ENCODE assay signal across 18 cellular contexts in genomic region chr1:107683683-107684082, GRCh38.
A peak's percentile ranks its signal among the peaks of the same experiment; 100 is the strongest.
DNase-seq lines count a peak whose midpoint lies in the region; ATAC-seq and TF ChIP-seq lines count a peak whose summit lies in the region.
"Had no signal": no experiment of that assay in that cellular context is flagged by ENCODE, and none has a peak within 500 bp of the region (broad histone marks: within the 10 kb centered on the region; RNA-seq: fewer than 3 reads in every experiment).

No MANE protein-coding gene starts in this region.

- no peak for TF ChIP-seq CTCF in PC-9 (conservative IDR thresholded peaks at IDR 0.05)
- no peak for TF ChIP-seq CTCF in foreskin keratinocyte (conservative IDR thresholded peaks at IDR 0.05)
- TF ChIP-seq CTCF in sigmoid colon (IDR thresholded peaks at IDR 0.05): no peak

- H4K20me1 ChIP-seq in PC-9 (ENCODE audit: insufficient read depth): no peaks in the 10 kb centered on the region

- peak overlapping the region; percentile 50; the same call in 1 of the 2 replicates for H3K4me2 ChIP-seq in PC-9

- H3K4me1 ChIP-seq in PC-9 (replicated peaks; ENCODE audit: insufficient read depth) (peaks cover 36% of the 10 kb centered on the region), foreskin keratinocyte (peaks cover 51% of the 10 kb centered on the region), sigmoid colon (peaks cover 0 to 61% (median 22%) of the 10 kb centered on the region in 4 donors)
- H3K4me1 ChIP-seq: right atrium auricular region had no signal

- DNase-seq in DMS 273 treated with DMSO at 0.1 percent for 48 hours (lab: John Stamatoyannopoulos, UW) (peak; percentile 50), PC-9 (no peak), foreskin keratinocyte (no peak), sigmoid colon (no peak), GF-D8 (lab: John Stamatoyannopoulos, UW) (no peak), NCI-H1092 (lab: John Stamatoyannopoulos, UW) (no peak), germinal center (ENCODE audit: low spot score) (no peak)
- no peak for DNase-seq in effector CD4-positive, alpha-beta T cell
- DNase-seq: activated CD4-positive, alpha-beta T cell treated with anti-CD3 and anti-CD28 coated beads, Interleukin-2, amount 10 ng/mL, durations not matched to agents 24 days and 14 days; activated CD8-positive, alpha-beta memory T cell treated with anti-CD3 and anti-CD28 coated beads, Interleukin-2, amount 10 ng/mL, durations not matched to agents 7 days and 5 days; aorta; naive thymus-derived CD4-positive, alpha-beta T cell; NCI-H2029 treated with DMSO at 0.1 percent for 48 hours; NCI-H446 treated with DMSO at 0.1 percent for 48 hours; T-helper 2 cell had no signal

- peak; percentile 28 for ATAC-seq in foreskin keratinocyte
- ATAC-seq: activated CD8-positive, alpha-beta memory T cell treated with anti-CD3 and anti-CD28 coated beads, Interleukin-2, amount 10 ng/mL, durations not matched to agents 7 days and 5 days; gastroesophageal sphincter; HCT116; naive thymus-derived CD4-positive, alpha-beta T cell had no signal

- no peaks in the 10 kb centered on the region for H3K9me2 ChIP-seq in PC-9 (ENCODE audit: insufficient read depth)

- H3K79me2 ChIP-seq in PC-9 (ENCODE audit: low read depth): no peaks in the 10 kb centered on the region

- no peaks in the 10 kb centered on the region for H3K9me3 ChIP-seq in PC-9 (ENCODE audit: insufficient read depth, low read depth)
- H3K9me3 ChIP-seq in sigmoid colon: no peaks in the 10 kb centered on the region
- H3K9me3 ChIP-seq: gastroesophageal sphincter, right atrium auricular region had no signal

- H3K27ac ChIP-seq in PC-9 (no peak overlapping the region), foreskin keratinocyte (peak overlapping the region; percentile 67), sigmoid colon (peak overlapping the region in 3 of 4 donors; percentile 74 to 76 (median 74))
- H3K27ac ChIP-seq: right atrium auricular region had no signal

- H3K36me3 ChIP-seq in PC-9 (ENCODE audit: low read depth): no peaks in the 10 kb centered on the region
- H3K36me3 ChIP-seq in sigmoid colon: no peaks in the 10 kb centered on the region
- H3K36me3 ChIP-seq: gastroesophageal sphincter, right atrium auricular region had no signal

- H2AFZ ChIP-seq in PC-9: no peak overlapping the region

- H3F3A ChIP-seq in PC-9 (ENCODE audit: insufficient read depth, low read depth): peaks cover 20% of the 10 kb centered on the region; the same call in 1 of the 2 replicates

- whole genome bisulfite sequencing in sigmoid colon, 2 donors: 16 to 65% methylated on average over 2 of the region's 2 CpGs

- intact Hi-C loops in PC-9 (cut with micrococcal nuclease; ENCODE audit: unreplicated experiment) (no loop called here), sigmoid colon (cut with DNase I) (loop anchor here (2.0 kb wide), 1 partner anchor 41 kb away; no protein-coding TSS in a partner anchor)

- POLR2A ChIA-PET in PC-9 (lab: Charles Lee; ENCODE audit: unreplicated experiment): no interaction called here

- no peak overlapping the region for H3K4me3 ChIP-seq in PC-9
- H3K4me3 ChIP-seq in sigmoid colon: no peak overlapping the region
- H3K4me3 ChIP-seq: gastroesophageal sphincter, right atrium auricular region had no signal

- no TSS peak for BruUV-seq in PC-9 (replicated peaks; lab: Mats Ljungman, UMichigan)

- H3K27me3 ChIP-seq in PC-9 (ENCODE audit: insufficient read depth, low read depth): no peaks in the 10 kb centered on the region
- no peaks in the 10 kb centered on the region for H3K27me3 ChIP-seq in foreskin keratinocyte
- no peaks in the 10 kb centered on the region for H3K27me3 ChIP-seq in sigmoid colon
- H3K27me3 ChIP-seq: gastroesophageal sphincter, right atrium auricular region had no signal

- no peak for TF ChIP-seq POLR2A in sigmoid colon (IDR thresholded peaks at IDR 0.05)

- peak in 1 of 4 donors; percentile 62 for TF ChIP-seq EP300 in sigmoid colon (IDR thresholded peaks at IDR 0.05)

- CTCF ChIA-PET in PC-9 (lab: Charles Lee): no interaction called here
